Comparison of ENCODE assay signal across 11 cellular contexts in genomic region chr6:161101517-161101916, GRCh38.
DNase-seq lines count a peak whose midpoint lies in the region; ATAC-seq and TF ChIP-seq lines count a peak whose summit lies in the region.
"Had no signal": no experiment of that assay in that cellular context is flagged by ENCODE, and none has a peak within 500 bp of the region (broad histone marks: within the 10 kb centered on the region; RNA-seq: fewer than 3 reads in every experiment).

No MANE protein-coding gene starts in this region.

- no peak overlapping the region for H2BK120ac ChIP-seq in IMR-90 (ENCODE audit: low read depth, low read length)

- H3K4me3 Mint-ChIP-seq in CD14-positive monocyte = no peak overlapping the region
- H3K4me3 Mint-ChIP-seq: activated naive CD8-positive, alpha-beta T cell had no signal

- H3K4me1 ChIP-seq in IMR-90 (ENCODE audit: control insufficient read depth, insufficient read depth, low read length) (peaks cover 2% of the 10 kb centered on the region; the same call in 1 of the 2 replicates), tibial nerve (no peaks in the 10 kb centered on the region)
- H3K4me1 ChIP-seq: lower lobe of right lung had no signal

- H2AFZ ChIP-seq in IMR-90 (replicated peaks; ENCODE audit: low read length, poor library complexity) = no peak overlapping the region

- CTCF ChIA-PET in IMR-90 (lab: Yijun Ruan, JAX) = interaction anchor here (1.0 to 1.8 kb wide), 3 partner anchors 171 to 272 kb away, joined by 4 to 11 read pairs (median 4); no protein-coding TSS in a partner anchor

- no peak for DNase-seq in CD14-positive monocyte (ENCODE audit: low spot score)
- peak; percentile 17 for DNase-seq in IMR-90
- peak; percentile 34 for DNase-seq in cerebellar cortex (ENCODE audit: low spot score)
- DNase-seq in midbrain (lab: John Stamatoyannopoulos, UW) = peak; percentile 19
- no peak for DNase-seq in NCI-H187 (lab: John Stamatoyannopoulos, UW)
- DNase-seq in GDM1 (lab: John Stamatoyannopoulos, UW) = no peak
- no peak for DNase-seq in dedifferentiated amniotic fluid mesenchymal stem cell (ENCODE audit: extremely low spot score)
- DNase-seq in tibial nerve (ENCODE audit: low spot score in 2 of 2) = no peak
- DNase-seq: activated CD4-positive, alpha-beta T cell treated with anti-CD3 and anti-CD28 coated beads for 48 hours; lower lobe of right lung had no signal

- no peak overlapping the region for H2BK20ac ChIP-seq in IMR-90 (ENCODE audit: low read depth, low read length)

- no peak overlapping the region for H3K9ac ChIP-seq in IMR-90 (ENCODE audit: low read depth, low read length)

- peaks cover 0 to 1% (median 0%) of the 10 kb centered on the region in 3 donors for H3K27me3 Mint-ChIP-seq in CD14-positive monocyte (ENCODE audit: low read depth in 3 of 3)
- H3K27me3 Mint-ChIP-seq: activated naive CD8-positive, alpha-beta T cell had no signal

- dilution Hi-C loops in IMR-90 (cut with HindIII; ENCODE audit: low sequenced_read_pairs, unreplicated experiment) = no loop called here

- TF ChIP-seq RAD21 in IMR-90 (IDR thresholded peaks at IDR 0.05; ENCODE audit: low read length) = peak; percentile 57

- H3K79me1 ChIP-seq in IMR-90 (ENCODE audit: low read depth in 1 of 2, low read length in 2 of 2) = no peaks in the 10 kb centered on the region; a peak in 1 of 4 replicates

- peak overlapping the region in 3 of 7 donors; percentile 6 to 67 (median 16) for H3K27ac Mint-ChIP-seq in CD14-positive monocyte
- H3K27ac Mint-ChIP-seq: activated naive CD8-positive, alpha-beta T cell had no signal

- H3K23ac ChIP-seq in IMR-90 (ENCODE audit: low read depth, low read length) = no peak overlapping the region

- H3K27me3 ChIP-seq in IMR-90 (ENCODE audit: control insufficient read depth, insufficient read depth, low read length) = no peaks in the 10 kb centered on the region
- no peaks in the 10 kb centered on the region for H3K27me3 ChIP-seq in tibial nerve

- WGBS in IMR-90 (ENCODE audit: extremely low coverage in 2 of 2, insufficient read length in 1 of 2), 2 experiments = no CpG with 5 or more reads among the region's 7 CpGs
- 74 to 83% methylated on average over 7 of the region's 7 CpGs for WGBS in tibial nerve, 2 donors

- H4K91ac ChIP-seq in IMR-90 (ENCODE audit: insufficient read depth, low read depth, low read length) = no peak overlapping the region

- no peak overlapping the region for H3K14ac ChIP-seq in IMR-90 (replicated peaks; ENCODE audit: low read depth, low read length)

- no peak overlapping the region for H4K5ac ChIP-seq in IMR-90 (ENCODE audit: low read depth, low read length)

- no peak for TF ChIP-seq EP300 in tibial nerve (IDR thresholded peaks at IDR 0.05)

- H3K18ac ChIP-seq in IMR-90 (ENCODE audit: low read depth, low read length) = no peak overlapping the region

- intact Hi-C loops in CD14-positive monocyte (cut with micrococcal nuclease) (loop anchor here in 1 of 2 donors (5.0 kb wide), 2 partner anchors 171 to 271 kb away; partner anchors contain the start of gene AGPAT4), IMR-90 (cut with micrococcal nuclease) (loop anchor here (1.0 to 5.0 kb wide), 4 partner anchors 169 to 273 kb away; partner anchors contain the start of gene AGPAT4)

- no peak overlapping the region for H2AK9ac ChIP-seq in IMR-90 (replicated peaks; ENCODE audit: low read depth, low read length, poor library complexity)

- H3K27ac ChIP-seq in IMR-90 (ENCODE audit: insufficient read depth, low read length) = no peak overlapping the region
- no peak overlapping the region for H3K27ac ChIP-seq in tibial nerve
- H3K27ac ChIP-seq: lower lobe of right lung had no signal

- no peak overlapping the region for H3K4me2 ChIP-seq in IMR-90 (ENCODE audit: low read depth, low read length)

- H2BK15ac ChIP-seq in IMR-90 (ENCODE audit: low read depth, low read length) = no peak overlapping the region

- TF ChIP-seq CTCF in CD14-positive monocyte (IDR thresholded peaks at IDR 0.05) = peak; percentile 47
- peak; percentile 40 for TF ChIP-seq CTCF in IMR-90 (conservative IDR thresholded peaks at IDR 0.05; ENCODE audit: low read depth, low read length)
- no peak for TF ChIP-seq CTCF in tibial nerve (IDR thresholded peaks at IDR 0.05)

- no peaks in the 10 kb centered on the region for H4K20me1 ChIP-seq in IMR-90 (ENCODE audit: insufficient read depth, low read length)

- H3K4me3 ChIP-seq in IMR-90 (ENCODE audit: insufficient read depth, low read depth, low read length) (no peak overlapping the region), tibial nerve (no peak overlapping the region)
- H3K4me3 ChIP-seq: lower lobe of right lung had no signal

- H3K36me3 ChIP-seq in IMR-90 (ENCODE audit: control insufficient read depth, insufficient read depth, low read length) = peaks cover 12% of the 10 kb centered on the region
- peaks cover 3 to 86% (median 11%) of the 10 kb centered on the region in 3 donors for H3K36me3 ChIP-seq in tibial nerve

- no peak overlapping the region for H2AK5ac ChIP-seq in IMR-90 (ENCODE audit: low read depth, low read length)

- H3K4me1 Mint-ChIP-seq in CD14-positive monocyte = no peaks in the 10 kb centered on the region

- POLR2A ChIA-PET in IMR-90 (lab: Charles Lee; ENCODE audit: unreplicated experiment) = no interaction called here

- no peaks in the 10 kb centered on the region for H3K9me1 ChIP-seq in IMR-90 (ENCODE audit: insufficient read depth, low read length)

- H3K56ac ChIP-seq in IMR-90 (ENCODE audit: extremely low read depth, insufficient read depth, low read length) = no peak overlapping the region

- in situ Hi-C loops in IMR-90 (cut with MboI; ENCODE audit: low sequenced_read_pairs) = no loop called here

- H2BK5ac ChIP-seq in IMR-90 (ENCODE audit: low read depth, low read length, poor library complexity, severe bottlenecking) = no peak overlapping the region

- TF ChIP-seq POLR2A in IMR-90 (IDR thresholded peaks at IDR 0.05; ENCODE audit: low read depth, low read length) (no peak), tibial nerve (IDR thresholded peaks at IDR 0.05) (no peak)

- no peak overlapping the region for H3K4ac ChIP-seq in IMR-90 (ENCODE audit: low read depth, low read length)

- peaks cover 70 to 71% of the 10 kb centered on the region in 2 donors for H3K36me3 Mint-ChIP-seq in CD14-positive monocyte

- no peaks in the 10 kb centered on the region for H3K9me3 Mint-ChIP-seq in CD14-positive monocyte

- no TSS peak for BruUV-seq in IMR-90 (replicated peaks; lab: Mats Ljungman, UMichigan)

- H4K8ac ChIP-seq in IMR-90 (ENCODE audit: low read depth in 2 of 2, low read length in 2 of 2) = no peak overlapping the region

- ATAC-seq in IMR-90 (ENCODE audit: low read depth) = no peak
- ATAC-seq: lower lobe of right lung had no signal

- H3K9me3 ChIP-seq in IMR-90 (ENCODE audit: control insufficient read depth, insufficient read depth, low read length) = no peaks in the 10 kb centered on the region
- H3K9me3 ChIP-seq in tibial nerve = no peaks in the 10 kb centered on the region
- H3K9me3 ChIP-seq: lower lobe of right lung had no signal

TF ChIP-seq in IMR-90, 13 proteins besides CTCF, POLR2A, EP300 and RAD21:
- TF ChIP-seq RFX5 (IDR thresholded peaks at IDR 0.05; ENCODE audit: low read depth, low read length) = no peak
- TF ChIP-seq SMC3 (IDR thresholded peaks at IDR 0.05; ENCODE audit: low read depth, low read length) = peak; percentile 33; the same call in 1 of the 2 replicates

Comparison
In these comparisons a context has a peak if more than half of its experiments do, and no peak if none do; other contexts are left out.
1. DNase-seq: peak in IMR-90 (single experiment), cerebellar cortex (single experiment) and midbrain (single experiment); none in CD14-positive monocyte (single experiment), NCI-H187 (0 of 2), GDM1 (single experiment), dedifferentiated amniotic fluid mesenchymal stem cell (single experiment) and tibial nerve (0 of 2).
2. CTCF ChIP-seq: peak in CD14-positive monocyte (single experiment) and IMR-90 (single experiment); none in tibial nerve (0 of 5).